In genomic region chr6:140636698-140637402, GRCh38 we compare ENCODE assay signal across 11 cellular contexts.
A peak's percentile ranks its signal among the peaks of the same experiment; 100 is the strongest.
DNase-seq lines count a peak whose midpoint lies in the region; ATAC-seq, FAIRE-seq and TF ChIP-seq lines count a peak whose summit lies in the region.
"Had no signal": no experiment of that assay in that cellular context is flagged by ENCODE, and none has a peak within 500 bp of the region (broad histone marks: within the 10 kb centered on the region; RNA-seq: fewer than 3 reads in every experiment).

No MANE protein-coding gene starts in this region.

- no peaks in the 10 kb centered on the region for H3K4me1 ChIP-seq in rectal smooth muscle tissue (ENCODE audit: control insufficient read depth, insufficient read depth, low read length)

- no peaks in the 10 kb centered on the region for H3K27me3 Mint-ChIP-seq in natural killer cell (ENCODE audit: low read depth in 2 of 2)

- DNase-seq in WERI-Rb-1 (no peak), GM12892 (ENCODE audit: insufficient read length) (no peak), natural killer cell (no peak)
- DNase-seq: effector CD8-positive, alpha-beta T cell; NCI-H1105 treated with DMSO at 0.1 percent for 48 hours; stimulated activated CD4-positive, alpha-beta T cell treated with anti-CD3 and anti-CD28 coated beads, Interleukin-2, amount 100 ng/mL, for 48 hours had no signal

- H3K27ac ChIP-seq in WERI-Rb-1 = 0 out of 2 replicates have a peak overlapping the region, but pooled peaks have one; percentile 8
- H3K27ac ChIP-seq in rectal smooth muscle tissue (ENCODE audit: low read depth, low read length) = peak overlapping the region; percentile 56

- H3K4me3 Mint-ChIP-seq in natural killer cell = no peak overlapping the region

- H3K4me3 ChIP-seq in WERI-Rb-1 (ENCODE audit: low read depth, low read length) (peak overlapping the region; percentile 42), rectal smooth muscle tissue (ENCODE audit: low read length) (no peak overlapping the region)
- H3K4me3 ChIP-seq: lung had no signal

- H3K27ac Mint-ChIP-seq in natural killer cell = no peak overlapping the region

- peaks cover 4 to 9% of the 10 kb centered on the region in 2 donors for H3K9me3 Mint-ChIP-seq in natural killer cell

- intact Hi-C loops in natural killer cell (cut with micrococcal nuclease) = no loop called here

- H3K27me3 ChIP-seq in WERI-Rb-1 (ENCODE audit: insufficient read depth, low read depth, severe bottlenecking) (no peaks in the 10 kb centered on the region), rectal smooth muscle tissue (ENCODE audit: control insufficient read depth, insufficient read depth, low read length) (no peaks in the 10 kb centered on the region)

- FAIRE-seq in GM12892 (lab: Jason Lieb, UNC) = no peak

- no peaks in the 10 kb centered on the region for H3K9me3 ChIP-seq in WERI-Rb-1 (ENCODE audit: severe bottlenecking)

- no peak for TF ChIP-seq POLR2A in GM12892 (IDR thresholded peaks at IDR 0.05; ENCODE audit: low read depth, low read length)

- TF ChIP-seq CTCF in WERI-Rb-1 (IDR thresholded peaks at IDR 0.05; ENCODE audit: low read depth, low read length) = no peak
- TF ChIP-seq CTCF in natural killer cell (IDR thresholded peaks at IDR 0.05) = no peak

- H3K36me3 ChIP-seq in WERI-Rb-1 (no peaks in the 10 kb centered on the region), rectal smooth muscle tissue (ENCODE audit: control insufficient read depth, insufficient read depth, low read length) (no peaks in the 10 kb centered on the region)

- H3K9ac ChIP-seq in rectal smooth muscle tissue (ENCODE audit: low read length) = no peak overlapping the region

- ATAC-seq in GM19397 (IDR thresholded peaks at IDR 0.05; ENCODE audit: unreplicated experiment) (peak; percentile 53), HG03469 (IDR thresholded peaks at IDR 0.05; ENCODE audit: unreplicated experiment) (peak; percentile 12), HG03521 (IDR thresholded peaks at IDR 0.05; ENCODE audit: unreplicated experiment) (no peak), natural killer cell (no peak)

- H3K36me3 Mint-ChIP-seq in natural killer cell = no peaks in the 10 kb centered on the region

- H3K4me1 Mint-ChIP-seq in natural killer cell = no peaks in the 10 kb centered on the region

Comparison
In these comparisons a context has a peak if more than half of its experiments do, and no peak if none do; other contexts are left out.
1. ATAC-seq: peak in GM19397 (single experiment) and HG03469 (single experiment); none in HG03521 (single experiment) and natural killer cell (0 of 3).